ENCODE assay signal across 23 cellular contexts in genomic region chr5:154346427-154346826, GRCh38.
"Had no signal": no experiment of that assay in that cellular context is flagged by ENCODE, and none has a peak within 500 bp of the region (broad histone marks: within the 10 kb centered on the region; RNA-seq: fewer than 3 reads in every experiment).

No MANE protein-coding gene starts in this region.

- DNase-seq: Kasumi-1, MM.1S, NCI-H1092 treated with DMSO at 0.1 percent for 48 hours, NCI-H1436, NCI-H187, NCI-H2029, NCI-H2081 treated with DMSO at 0.1 percent for 48 hours, NCI-H2171, NCI-H226, NCI-H446, NCI-H510A, NCI-H524 treated with DMSO at 0.1 percent for 48 hours, NCI-H69, NCI-H774, Right ventricle myocardium superior, RPMI8226, SIG-M5 had no signal

- H3K27me3 Mint-ChIP-seq: IgD-negative memory B cell had no signal

- H3K27me3 ChIP-seq: SJSA1 had no signal

- H3K4me3 ChIP-seq: K562, SJSA1, SK-N-MC had no signal

- H3K4me3 Mint-ChIP-seq: IgD-negative memory B cell had no signal

- H3K27ac ChIP-seq: HL-60, KMS-11, SJSA1, SK-N-MC had no signal

- ATAC-seq: K562 had no signal

- H3K4me2 ChIP-seq: KMS-11 had no signal

- H3K9me3 Mint-ChIP-seq: IgD-negative memory B cell had no signal

- H3K9ac ChIP-seq: KMS-11 had no signal

- H3K27ac Mint-ChIP-seq: IgD-negative memory B cell had no signal

- H3K9me3 ChIP-seq: SJSA1 had no signal
